1 cellular context compared by ENCODE assay signal in genomic region chr19:46180701-46181385, GRCh38.
A peak's percentile ranks its signal among the peaks of the same experiment; 100 is the strongest.
TF ChIP-seq lines count a peak whose summit lies in the region.

No MANE protein-coding gene starts in this region.

TF ChIP-seq in A549, 52 proteins besides CTCF, POLR2A, EP300 and RAD21 (continued from another document):
- no peak for TF ChIP-seq FOSL2 (IDR thresholded peaks at IDR 0.05)
- TF ChIP-seq FOSL2 (CRISPR knock-in tag; IDR thresholded peaks at IDR 0.05), result peak; percentile 22; the same call in 1 of the 2 replicates
- no peak for TF ChIP-seq CHD4 (IDR thresholded peaks at IDR 0.05; ENCODE audit: borderline replicate concordance)
- no peak for TF ChIP-seq EHMT2 (IDR thresholded peaks at IDR 0.05; ENCODE audit: low read depth)
- no peak for TF ChIP-seq HMGXB4 (CRISPR knock-in tag; IDR thresholded peaks at IDR 0.05; ENCODE audit: borderline replicate concordance)
- TF ChIP-seq CBX2 (IDR thresholded peaks at IDR 0.05; ENCODE audit: borderline replicate concordance, low read depth), result no peak
- peak; percentile 23 for TF ChIP-seq MAFK (IDR thresholded peaks at IDR 0.05; ENCODE audit: partially characterized antibody)
- TF ChIP-seq EHF (CRISPR knock-in tag; IDR thresholded peaks at IDR 0.05), result peak; percentile 95
- TF ChIP-seq KDM5A (IDR thresholded peaks at IDR 0.05), result no peak
- TF ChIP-seq REST (IDR thresholded peaks at IDR 0.05), result no peak
- no peak for TF ChIP-seq POLR2AphosphoS2 (conservative IDR thresholded peaks at IDR 0.05; ENCODE audit: low read length)
- TF ChIP-seq ZFP36 (IDR thresholded peaks at IDR 0.05; ENCODE audit: borderline replicate concordance, partially characterized antibody), result no peak
- no peak for TF ChIP-seq HEYL (CRISPR knock-in tag; IDR thresholded peaks at IDR 0.05)
- TF ChIP-seq KDM1A (IDR thresholded peaks at IDR 0.05; ENCODE audit: low read depth), result no peak
- no peak for TF ChIP-seq ELK1 (IDR thresholded peaks at IDR 0.05; ENCODE audit: low read depth, low read length)
- TF ChIP-seq CEBPB (IDR thresholded peaks at IDR 0.05), result no peak
- TF ChIP-seq HES2 (IDR thresholded peaks at IDR 0.05), result no peak
- no peak for TF ChIP-seq ZC3H11A (IDR thresholded peaks at IDR 0.05)
- no peak for TF ChIP-seq BCL3 (IDR thresholded peaks at IDR 0.05)
- no peak for TF ChIP-seq HDAC2 (IDR thresholded peaks at IDR 0.05)
- no peak for TF ChIP-seq RFX5 (IDR thresholded peaks at IDR 0.05)
- no peak for TF ChIP-seq NPAS2 (CRISPR knock-in tag; IDR thresholded peaks at IDR 0.05; ENCODE audit: borderline replicate concordance)
- TF ChIP-seq SREBF2 (IDR thresholded peaks at IDR 0.05), result no peak
- no peak for TF ChIP-seq CHD2 (IDR thresholded peaks at IDR 0.05; ENCODE audit: low read length, partially characterized antibody)
- TF ChIP-seq FOSB (CRISPR knock-in tag; IDR thresholded peaks at IDR 0.05), result peak; percentile 65; the same call in 1 of the 2 replicates
- TF ChIP-seq SMC3 (IDR thresholded peaks at IDR 0.05), result no peak
- no peak for TF ChIP-seq E2F6 (IDR thresholded peaks at IDR 0.05; ENCODE audit: borderline replicate concordance, low read depth)
- no peak for TF ChIP-seq MAZ (IDR thresholded peaks at IDR 0.05; ENCODE audit: borderline replicate concordance, low read depth, low read length)
- peak; percentile 20; the same call in 1 of the 2 replicates for TF ChIP-seq HOXA7 (CRISPR knock-in tag; IDR thresholded peaks at IDR 0.05)
- TF ChIP-seq ESRRA (IDR thresholded peaks at IDR 0.05; ENCODE audit: borderline replicate concordance, low read length), result no peak
- no peak for TF ChIP-seq PHF8 (IDR thresholded peaks at IDR 0.05; ENCODE audit: borderline replicate concordance, low read depth)
- no peak for TF ChIP-seq RCOR1 (IDR thresholded peaks at IDR 0.05; ENCODE audit: low read depth, low read length)
- no peak for TF ChIP-seq TFCP2L1 (CRISPR knock-in tag; IDR thresholded peaks at IDR 0.05)
- no peak for TF ChIP-seq CBX8 (IDR thresholded peaks at IDR 0.05)
- no peak for TF ChIP-seq NR3C1 (IDR thresholded peaks at IDR 0.05)
- no peak for TF ChIP-seq MYC (IDR thresholded peaks at IDR 0.05; ENCODE audit: borderline replicate concordance, low read length)
- TF ChIP-seq RARB (CRISPR knock-in tag; IDR thresholded peaks at IDR 0.05), result no peak
- peak; percentile 88; the same call in 1 of the 2 replicates for TF ChIP-seq ATOH8 (CRISPR knock-in tag; IDR thresholded peaks at IDR 0.05; ENCODE audit: low read depth)
- no peak for TF ChIP-seq USF2 (IDR thresholded peaks at IDR 0.05)
- peak; percentile 94; the same call in 1 of the 2 replicates for TF ChIP-seq HOXB13 (CRISPR knock-in tag; IDR thresholded peaks at IDR 0.05; ENCODE audit: low read depth)
- TF ChIP-seq JUNB (IDR thresholded peaks at IDR 0.05), result no peak
- peak; percentile 90 for TF ChIP-seq ZSCAN20 (CRISPR knock-in tag; IDR thresholded peaks at IDR 0.05)
- peak; percentile 10; the same call in 1 of the 2 replicates for TF ChIP-seq GATA3 (IDR thresholded peaks at IDR 0.05; ENCODE audit: borderline replicate concordance)
